In genomic region chr1:85707990-85708825, GRCh38 we compare ENCODE assay signal across 8 cellular contexts. TPM values are rescaled to one million over a fixed set of nuclear protein-coding genes. Genes with fewer than 3 reads are reported as not detected.
A peak's percentile ranks its signal among the peaks of the same experiment; 100 is the strongest.
DNase-seq lines count a peak whose midpoint lies in the region; ATAC-seq and TF ChIP-seq lines count a peak whose summit lies in the region.

Gene ZNHIT6, minus strand, starts transcription at chr1:85708433. Its CDS starts 149 bp downstream, at chr1:85708284.

- H3K4me3 ChIP-seq in BJ (ENCODE audit: low read depth, low read length) (peak within 1 kb of the TSS; percentile 80), choroid plexus epithelial cell (ENCODE audit: low read depth, low read length) (peak within 1 kb of the TSS; percentile 91)

- TF ChIP-seq CTCF in BJ (IDR thresholded peaks at IDR 0.05; ENCODE audit: insufficient read depth, low read depth, low read length) (peak; percentile 49; the same call in 1 of the 2 replicates), choroid plexus epithelial cell (conservative IDR thresholded peaks at IDR 0.05; ENCODE audit: low read depth, low read length) (peak; percentile 56)

- CTCF ChIA-PET in BJ (lab: Yijun Ruan, JAX): interaction anchor here (0.6 to 2.4 kb wide), 11 partner anchors 9 to 399 kb away, joined by 3 to 9 read pairs (median 4); no protein-coding TSS in a partner anchor

- DNase-seq in BJ (ENCODE audit: low read depth): peak; percentile 84
- peak; percentile 92 for DNase-seq in NCI-H460 (ENCODE audit: extremely low read depth, low read depth)
- peak; percentile 75 for DNase-seq in activated CD4-positive, alpha-beta T cell treated with anti-CD3 and anti-CD28 coated beads for 1 hour
- peak; percentile 99 for DNase-seq in choroid plexus epithelial cell (ENCODE audit: low read depth)
- peak; percentile 94 for DNase-seq in kidney glomerular epithelial cell (lab: John Stamatoyannopoulos, UW)
- peak; percentile 82 to 84 for DNase-seq in stimulated activated CD4-positive, alpha-beta T cell treated with anti-CD3 and anti-CD28 coated beads, Interleukin-15, amount 100 ng/mL, for 48 hours (ENCODE audit: low read depth in 2 of 2)

- peak; percentile 90 for ATAC-seq in HG03432 (IDR thresholded peaks at IDR 0.05; ENCODE audit: unreplicated experiment)

- TF ChIP-seq POLR2A in GM19193 (IDR thresholded peaks at IDR 0.05; ENCODE audit: extremely low read depth, insufficient read depth, insufficient read length): peak; percentile 75

- POLR2A ChIA-PET in BJ (lab: Charles Lee): interaction anchor here (0.6 to 1.0 kb wide), 2 partner anchors 101 to 1228 kb away, joined by 3 read pairs; no protein-coding TSS in a partner anchor

- H3K36me3 ChIP-seq in BJ (ENCODE audit: control insufficient read depth, insufficient read depth, low read length): no peaks in the 10 kb centered on the region

- no peaks in the 10 kb centered on the region for H3K27me3 ChIP-seq in BJ (ENCODE audit: control insufficient read depth, insufficient read depth, low read length)

RNA-seq across cellular contexts. Expression of gene ZNHIT6, which starts in this region (rescaled TPM):
- 5.6 and 11.5 TPM in 2 replicates for polyA plus RNA-seq in BJ (2011; rRNA removed)
- 3.9 and 4.6 TPM in 2 replicates for polyA minus RNA-seq in BJ (2011; rRNA and poly(A)+ RNA removed)
- total RNA-seq in NCI-H460 (2014; rRNA removed; shearing (Covaris generic)): 15.7 and 16.6 TPM in 2 replicates
- polyA plus RNA-seq in NCI-H460 (2014; cell fraction: nucleus; rRNA removed): 6.8 and 7.2 TPM in 2 replicates

Comparison
In these comparisons a context has a peak if more than half of its experiments do, and no peak if none do; other contexts are left out.
1. Peak in every context shown above with its lines: DNase-seq, ATAC-seq and H3K4me3 ChIP-seq.